1 cellular context compared by ENCODE assay signal in the genomic region with DNA sequence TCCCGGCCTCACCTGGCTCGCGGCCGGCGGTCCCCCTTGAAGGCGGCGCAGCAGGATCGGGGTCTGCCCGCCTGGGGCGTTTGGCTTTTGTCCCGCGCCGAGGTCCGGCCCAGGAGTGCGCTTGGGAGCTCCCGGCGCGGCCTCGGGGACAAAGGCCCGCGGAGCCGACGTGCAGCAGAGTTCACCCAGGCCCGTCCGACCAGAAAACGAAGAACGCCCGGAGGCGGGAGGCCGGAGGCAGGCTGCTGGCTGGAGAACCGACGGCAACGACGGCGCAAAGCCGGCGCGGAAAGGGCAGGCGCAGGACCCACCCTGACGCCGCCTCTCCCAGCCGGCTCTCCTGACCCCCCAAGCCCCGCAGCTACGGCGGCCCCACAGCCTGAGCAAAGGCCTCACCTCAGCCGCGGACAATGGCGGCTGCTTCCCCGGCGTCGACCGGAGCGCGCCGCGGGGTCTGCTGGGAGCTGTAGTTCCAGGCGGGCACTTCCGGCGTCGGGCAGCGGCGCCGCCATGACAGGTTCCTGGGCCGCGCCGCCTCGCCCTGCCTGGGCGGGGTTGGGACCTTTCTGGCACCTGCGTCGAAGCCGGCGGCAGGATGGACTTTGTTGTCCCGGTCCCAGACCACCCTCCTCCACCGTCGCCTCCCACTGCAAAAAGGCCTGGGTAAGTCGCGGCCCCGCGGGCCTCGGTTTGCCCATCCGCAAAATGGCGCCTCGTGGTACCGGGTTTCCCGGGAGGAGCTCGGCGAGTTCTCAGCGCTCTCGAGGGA.
TF ChIP-seq lines count a peak whose summit lies in the region.

A gene (minus strand): TSS at position 437 of the 769 bp plus-strand sequence. CDS start 1,501 bp downstream, outside the sequence.

TF ChIP-seq in H1, 55 proteins besides CTCF, POLR2A, EP300 and RAD21:
- TF ChIP-seq SIX5 (IDR thresholded peaks at IDR 0.05; ENCODE audit: low read depth, low read length) (peak; percentile 61), SP4 (IDR thresholded peaks at IDR 0.05; ENCODE audit: low read length) (no peak), GTF2F1 (IDR thresholded peaks at IDR 0.05; ENCODE audit: borderline replicate concordance, low read depth, low read length) (no peak), TCF12 (IDR thresholded peaks at IDR 0.05; ENCODE audit: low read depth, low read length) (no peak), TAF1 (IDR thresholded peaks at IDR 0.05; ENCODE audit: low read depth, low read length) (peak; percentile 84; the same call in 1 of the 2 replicates), TAF7 (optimal IDR thresholded peaks at IDR 0.05; ENCODE audit: borderline replicate concordance, low read depth, low read length) (no peak), NRF1 (IDR thresholded peaks at IDR 0.05; ENCODE audit: low read depth, low read length) (no peak), CBX8 (IDR thresholded peaks at IDR 0.05; ENCODE audit: borderline replicate concordance, low read depth, low read length) (no peak), TEAD4 (IDR thresholded peaks at IDR 0.05; ENCODE audit: low read depth, low read length) (no peak), KDM1A (IDR thresholded peaks at IDR 0.05; ENCODE audit: borderline replicate concordance, low read length) (peak; percentile 99), SAP30 (IDR thresholded peaks at IDR 0.05; ENCODE audit: insufficient read depth, insufficient replicate concordance, low read length) (no peak), FOSL1 (IDR thresholded peaks at IDR 0.05; ENCODE audit: insufficient read depth, low read depth, low read length) (no peak), MAFK (IDR thresholded peaks at IDR 0.05; ENCODE audit: low read depth, low read length) (no peak), RXRA (IDR thresholded peaks at IDR 0.05; ENCODE audit: insufficient read depth, low read depth, low read length) (no peak), EZH2 (IDR thresholded peaks at IDR 0.05; ENCODE audit: low read depth, low read length, severe bottlenecking) (no peak), RFX5 (IDR thresholded peaks at IDR 0.05; ENCODE audit: borderline replicate concordance, low read depth, low read length) (no peak), BACH1 (IDR thresholded peaks at IDR 0.05; ENCODE audit: low read length) (no peak), CHD1 (IDR thresholded peaks at IDR 0.05; ENCODE audit: low read depth, low read length) (no peak), CREB1 (IDR thresholded peaks at IDR 0.05) (peak; percentile 89), GABPA (IDR thresholded peaks at IDR 0.05; ENCODE audit: borderline replicate concordance, insufficient read depth, low read length) (peak; percentile 72; the same call in 1 of the 2 replicates), SIRT6 (IDR thresholded peaks at IDR 0.05; ENCODE audit: low read length) (no peak), YY1 (IDR thresholded peaks at IDR 0.05; ENCODE audit: low read depth, low read length) (peak; percentile 98), BCL11A (IDR thresholded peaks at IDR 0.05; ENCODE audit: low read depth in 2 of 2, low read length in 2 of 2) (no peak), JUND (IDR thresholded peaks at IDR 0.05; ENCODE audit: low read length) (no peak), RNF2 (IDR thresholded peaks at IDR 0.05; ENCODE audit: borderline replicate concordance, low read depth, low read length, missing control alignments, poor library complexity, severe bottlenecking) (peak; percentile 47), CTBP2 (IDR thresholded peaks at IDR 0.05; ENCODE audit: borderline replicate concordance, insufficient read depth, insufficient read length, low read length) (no peak), SRF (IDR thresholded peaks at IDR 0.05; ENCODE audit: low read depth, low read length) (no peak), HDAC6 (IDR thresholded peaks at IDR 0.05; ENCODE audit: low read depth, low read length) (no peak), CHD2 (IDR thresholded peaks at IDR 0.05; ENCODE audit: low read length) (no peak; the same call in 1 of the 2 replicates), PHF8 (conservative IDR thresholded peaks at IDR 0.05; ENCODE audit: low read depth, low read length) (peak; percentile 97), ZNF274 (IDR thresholded peaks at IDR 0.05; ENCODE audit: borderline replicate concordance, extremely low read depth, low read length) (no peak), KDM4A (IDR thresholded peaks at IDR 0.05; ENCODE audit: low read depth, low read length, severe bottlenecking) (peak; percentile 100), TBP (IDR thresholded peaks at IDR 0.05; ENCODE audit: low read depth, low read length) (peak; percentile 56; the same call in 1 of the 2 replicates), ASH2L (IDR thresholded peaks at IDR 0.05; ENCODE audit: low read length) (peak; percentile 91), SUZ12 (IDR thresholded peaks at IDR 0.05; ENCODE audit: low read length) (no peak), CBX5 (IDR thresholded peaks at IDR 0.05; ENCODE audit: low read depth, low read length) (no peak), RBBP5 (IDR thresholded peaks at IDR 0.05; ENCODE audit: borderline replicate concordance, low read depth, low read length) (peak; percentile 89), JUN (IDR thresholded peaks at IDR 0.05; ENCODE audit: low read depth, low read length) (no peak), NANOG (IDR thresholded peaks at IDR 0.05; ENCODE audit: insufficient read depth, low read depth, low read length, poor library complexity, severe bottlenecking) (no peak), POLR2AphosphoS5 (IDR thresholded peaks at IDR 0.05; ENCODE audit: low read depth, low read length) (peak; percentile 75; the same call in 1 of the 2 replicates), SP2 (IDR thresholded peaks at IDR 0.05; ENCODE audit: low read length) (no peak), EGR1 (IDR thresholded peaks at IDR 0.05; ENCODE audit: borderline replicate concordance, low read depth, low read length) (no peak), HDAC2 (IDR thresholded peaks at IDR 0.05; ENCODE audit: borderline replicate concordance in 1 of 2, low read depth in 2 of 2, low read length in 2 of 2) (peak in 1 of 2 experiments; percentile 98; a peak in 2 of 4 replicates), POU5F1 (IDR thresholded peaks at IDR 0.05; ENCODE audit: low read depth, low read length) (no peak), KDM5A (IDR thresholded peaks at IDR 0.05; ENCODE audit: low read length) (peak; percentile 30; the same call in 1 of the 2 replicates), BRCA1 (IDR thresholded peaks at IDR 0.05; ENCODE audit: low read depth, low read length) (no peak), CEBPB (IDR thresholded peaks at IDR 0.05; ENCODE audit: low read depth, low read length) (no peak), SP1 (IDR thresholded peaks at IDR 0.05; ENCODE audit: low read depth, low read length) (no peak), SIN3A (conservative IDR thresholded peaks at IDR 0.05 in 1 of 2, IDR thresholded peaks at IDR 0.05 in 1 of 2; ENCODE audit: low read depth in 1 of 2, low read length in 2 of 2) (peak in 1 of 2 experiments; percentile 71; a peak in 1 of 4 replicates)
- TF ChIP-seq, protein P1, sequence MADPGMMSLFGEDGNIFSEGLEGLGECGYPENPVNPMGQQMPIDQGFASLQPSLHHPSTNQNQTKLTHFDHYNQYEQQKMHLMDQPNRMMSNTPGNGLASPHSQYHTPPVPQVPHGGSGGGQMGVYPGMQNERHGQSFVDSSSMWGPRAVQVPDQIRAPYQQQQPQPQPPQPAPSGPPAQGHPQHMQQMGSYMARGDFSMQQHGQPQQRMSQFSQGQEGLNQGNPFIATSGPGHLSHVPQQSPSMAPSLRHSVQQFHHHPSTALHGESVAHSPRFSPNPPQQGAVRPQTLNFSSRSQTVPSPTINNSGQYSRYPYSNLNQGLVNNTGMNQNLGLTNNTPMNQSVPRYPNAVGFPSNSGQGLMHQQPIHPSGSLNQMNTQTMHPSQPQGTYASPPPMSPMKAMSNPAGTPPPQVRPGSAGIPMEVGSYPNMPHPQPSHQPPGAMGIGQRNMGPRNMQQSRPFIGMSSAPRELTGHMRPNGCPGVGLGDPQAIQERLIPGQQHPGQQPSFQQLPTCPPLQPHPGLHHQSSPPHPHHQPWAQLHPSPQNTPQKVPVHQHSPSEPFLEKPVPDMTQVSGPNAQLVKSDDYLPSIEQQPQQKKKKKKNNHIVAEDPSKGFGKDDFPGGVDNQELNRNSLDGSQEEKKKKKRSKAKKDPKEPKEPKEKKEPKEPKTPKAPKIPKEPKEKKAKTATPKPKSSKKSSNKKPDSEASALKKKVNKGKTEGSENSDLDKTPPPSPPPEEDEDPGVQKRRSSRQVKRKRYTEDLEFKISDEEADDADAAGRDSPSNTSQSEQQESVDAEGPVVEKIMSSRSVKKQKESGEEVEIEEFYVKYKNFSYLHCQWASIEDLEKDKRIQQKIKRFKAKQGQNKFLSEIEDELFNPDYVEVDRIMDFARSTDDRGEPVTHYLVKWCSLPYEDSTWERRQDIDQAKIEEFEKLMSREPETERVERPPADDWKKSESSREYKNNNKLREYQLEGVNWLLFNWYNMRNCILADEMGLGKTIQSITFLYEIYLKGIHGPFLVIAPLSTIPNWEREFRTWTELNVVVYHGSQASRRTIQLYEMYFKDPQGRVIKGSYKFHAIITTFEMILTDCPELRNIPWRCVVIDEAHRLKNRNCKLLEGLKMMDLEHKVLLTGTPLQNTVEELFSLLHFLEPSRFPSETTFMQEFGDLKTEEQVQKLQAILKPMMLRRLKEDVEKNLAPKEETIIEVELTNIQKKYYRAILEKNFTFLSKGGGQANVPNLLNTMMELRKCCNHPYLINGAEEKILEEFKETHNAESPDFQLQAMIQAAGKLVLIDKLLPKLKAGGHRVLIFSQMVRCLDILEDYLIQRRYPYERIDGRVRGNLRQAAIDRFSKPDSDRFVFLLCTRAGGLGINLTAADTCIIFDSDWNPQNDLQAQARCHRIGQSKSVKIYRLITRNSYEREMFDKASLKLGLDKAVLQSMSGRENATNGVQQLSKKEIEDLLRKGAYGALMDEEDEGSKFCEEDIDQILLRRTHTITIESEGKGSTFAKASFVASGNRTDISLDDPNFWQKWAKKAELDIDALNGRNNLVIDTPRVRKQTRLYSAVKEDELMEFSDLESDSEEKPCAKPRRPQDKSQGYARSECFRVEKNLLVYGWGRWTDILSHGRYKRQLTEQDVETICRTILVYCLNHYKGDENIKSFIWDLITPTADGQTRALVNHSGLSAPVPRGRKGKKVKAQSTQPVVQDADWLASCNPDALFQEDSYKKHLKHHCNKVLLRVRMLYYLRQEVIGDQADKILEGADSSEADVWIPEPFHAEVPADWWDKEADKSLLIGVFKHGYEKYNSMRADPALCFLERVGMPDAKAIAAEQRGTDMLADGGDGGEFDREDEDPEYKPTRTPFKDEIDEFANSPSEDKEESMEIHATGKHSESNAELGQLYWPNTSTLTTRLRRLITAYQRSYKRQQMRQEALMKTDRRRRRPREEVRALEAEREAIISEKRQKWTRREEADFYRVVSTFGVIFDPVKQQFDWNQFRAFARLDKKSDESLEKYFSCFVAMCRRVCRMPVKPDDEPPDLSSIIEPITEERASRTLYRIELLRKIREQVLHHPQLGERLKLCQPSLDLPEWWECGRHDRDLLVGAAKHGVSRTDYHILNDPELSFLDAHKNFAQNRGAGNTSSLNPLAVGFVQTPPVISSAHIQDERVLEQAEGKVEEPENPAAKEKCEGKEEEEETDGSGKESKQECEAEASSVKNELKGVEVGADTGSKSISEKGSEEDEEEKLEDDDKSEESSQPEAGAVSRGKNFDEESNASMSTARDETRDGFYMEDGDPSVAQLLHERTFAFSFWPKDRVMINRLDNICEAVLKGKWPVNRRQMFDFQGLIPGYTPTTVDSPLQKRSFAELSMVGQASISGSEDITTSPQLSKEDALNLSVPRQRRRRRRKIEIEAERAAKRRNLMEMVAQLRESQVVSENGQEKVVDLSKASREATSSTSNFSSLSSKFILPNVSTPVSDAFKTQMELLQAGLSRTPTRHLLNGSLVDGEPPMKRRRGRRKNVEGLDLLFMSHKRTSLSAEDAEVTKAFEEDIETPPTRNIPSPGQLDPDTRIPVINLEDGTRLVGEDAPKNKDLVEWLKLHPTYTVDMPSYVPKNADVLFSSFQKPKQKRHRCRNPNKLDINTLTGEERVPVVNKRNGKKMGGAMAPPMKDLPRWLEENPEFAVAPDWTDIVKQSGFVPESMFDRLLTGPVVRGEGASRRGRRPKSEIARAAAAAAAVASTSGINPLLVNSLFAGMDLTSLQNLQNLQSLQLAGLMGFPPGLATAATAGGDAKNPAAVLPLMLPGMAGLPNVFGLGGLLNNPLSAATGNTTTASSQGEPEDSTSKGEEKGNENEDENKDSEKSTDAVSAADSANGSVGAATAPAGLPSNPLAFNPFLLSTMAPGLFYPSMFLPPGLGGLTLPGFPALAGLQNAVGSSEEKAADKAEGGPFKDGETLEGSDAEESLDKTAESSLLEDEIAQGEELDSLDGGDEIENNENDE (IDR thresholded peaks at IDR 0.05; ENCODE audit: insufficient replicate concordance, low read length) = no peak
- TF ChIP-seq, protein P2, sequence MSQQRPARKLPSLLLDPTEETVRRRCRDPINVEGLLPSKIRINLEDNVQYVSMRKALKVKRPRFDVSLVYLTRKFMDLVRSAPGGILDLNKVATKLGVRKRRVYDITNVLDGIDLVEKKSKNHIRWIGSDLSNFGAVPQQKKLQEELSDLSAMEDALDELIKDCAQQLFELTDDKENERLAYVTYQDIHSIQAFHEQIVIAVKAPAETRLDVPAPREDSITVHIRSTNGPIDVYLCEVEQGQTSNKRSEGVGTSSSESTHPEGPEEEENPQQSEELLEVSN (IDR thresholded peaks at IDR 0.05) = peak; percentile 89
- TF ChIP-seq, protein P3, sequence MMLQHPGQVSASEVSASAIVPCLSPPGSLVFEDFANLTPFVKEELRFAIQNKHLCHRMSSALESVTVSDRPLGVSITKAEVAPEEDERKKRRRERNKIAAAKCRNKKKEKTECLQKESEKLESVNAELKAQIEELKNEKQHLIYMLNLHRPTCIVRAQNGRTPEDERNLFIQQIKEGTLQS (IDR thresholded peaks at IDR 0.05; ENCODE audit: insufficient read depth, low read depth, low read length) = no peak
- TF ChIP-seq, protein P4, sequence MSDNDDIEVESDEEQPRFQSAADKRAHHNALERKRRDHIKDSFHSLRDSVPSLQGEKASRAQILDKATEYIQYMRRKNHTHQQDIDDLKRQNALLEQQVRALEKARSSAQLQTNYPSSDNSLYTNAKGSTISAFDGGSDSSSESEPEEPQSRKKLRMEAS (IDR thresholded peaks at IDR 0.05) = peak; percentile 84
- TF ChIP-seq, protein P5, sequence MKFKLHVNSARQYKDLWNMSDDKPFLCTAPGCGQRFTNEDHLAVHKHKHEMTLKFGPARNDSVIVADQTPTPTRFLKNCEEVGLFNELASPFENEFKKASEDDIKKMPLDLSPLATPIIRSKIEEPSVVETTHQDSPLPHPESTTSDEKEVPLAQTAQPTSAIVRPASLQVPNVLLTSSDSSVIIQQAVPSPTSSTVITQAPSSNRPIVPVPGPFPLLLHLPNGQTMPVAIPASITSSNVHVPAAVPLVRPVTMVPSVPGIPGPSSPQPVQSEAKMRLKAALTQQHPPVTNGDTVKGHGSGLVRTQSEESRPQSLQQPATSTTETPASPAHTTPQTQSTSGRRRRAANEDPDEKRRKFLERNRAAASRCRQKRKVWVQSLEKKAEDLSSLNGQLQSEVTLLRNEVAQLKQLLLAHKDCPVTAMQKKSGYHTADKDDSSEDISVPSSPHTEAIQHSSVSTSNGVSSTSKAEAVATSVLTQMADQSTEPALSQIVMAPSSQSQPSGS (IDR thresholded peaks at IDR 0.05; ENCODE audit: low read length) = no peak
- TF ChIP-seq, protein P6, sequence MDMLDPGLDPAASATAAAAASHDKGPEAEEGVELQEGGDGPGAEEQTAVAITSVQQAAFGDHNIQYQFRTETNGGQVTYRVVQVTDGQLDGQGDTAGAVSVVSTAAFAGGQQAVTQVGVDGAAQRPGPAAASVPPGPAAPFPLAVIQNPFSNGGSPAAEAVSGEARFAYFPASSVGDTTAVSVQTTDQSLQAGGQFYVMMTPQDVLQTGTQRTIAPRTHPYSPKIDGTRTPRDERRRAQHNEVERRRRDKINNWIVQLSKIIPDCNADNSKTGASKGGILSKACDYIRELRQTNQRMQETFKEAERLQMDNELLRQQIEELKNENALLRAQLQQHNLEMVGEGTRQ (IDR thresholded peaks at IDR 0.05; ENCODE audit: low read length) = no peak
